Comparison of ENCODE assay signal across 12 cellular contexts in the genomic region with DNA sequence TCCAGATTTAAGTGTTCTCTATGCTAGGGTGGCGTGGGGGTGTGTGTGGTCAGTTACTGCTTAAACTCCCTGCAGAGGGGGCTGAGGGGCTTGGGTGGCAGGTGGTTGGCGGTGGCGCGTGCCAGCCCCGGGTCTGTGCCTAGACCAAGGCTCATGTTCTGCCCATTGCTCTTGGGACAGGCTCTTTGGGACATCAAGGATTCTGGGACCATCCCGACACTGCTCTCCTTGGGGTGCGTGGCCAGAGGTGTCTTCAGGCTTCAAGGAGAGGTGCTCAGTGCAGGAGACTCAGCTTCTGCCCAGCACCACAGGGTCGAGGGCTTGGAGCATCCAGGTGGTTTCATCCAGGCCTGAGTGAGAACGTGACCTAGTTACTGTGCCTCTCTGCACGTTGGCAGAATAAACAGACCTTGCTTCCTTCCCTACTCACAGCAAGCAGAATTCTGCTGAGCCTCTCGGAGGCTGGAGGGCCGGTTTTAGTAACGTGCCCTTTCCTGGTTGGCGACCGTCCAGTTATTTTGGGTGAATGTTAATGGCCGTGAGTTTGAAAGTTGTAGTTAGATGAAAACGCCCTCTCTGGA. TPM values are rescaled to one million over a fixed set of nuclear protein-coding genes. Genes with fewer than 3 reads are reported as not detected.
DNase-seq lines count a peak whose midpoint lies in the region; ATAC-seq and TF ChIP-seq lines count a peak whose summit lies in the region.
"Had no signal": no experiment of that assay in that cellular context is flagged by ENCODE, and none has a peak within 500 bp of the region (broad histone marks: within the 10 kb centered on the region; RNA-seq: fewer than 3 reads in every experiment).

No MANE protein-coding gene starts in this region.

- ATAC-seq in GM18909 (IDR thresholded peaks at IDR 0.05; ENCODE audit: poor library complexity, unreplicated experiment), result no peak
- no peak for ATAC-seq in GM21825 (IDR thresholded peaks at IDR 0.05; ENCODE audit: unreplicated experiment)

- H3K27ac ChIP-seq in esophagus muscularis mucosa (replicated peaks in 1 of 4), result peak overlapping the region in 3 of 4 donors; percentile 50 to 57 (median 55)
- H3K27ac ChIP-seq: esophagus squamous epithelium had no signal

- no peaks in the 10 kb centered on the region for H3K36me3 ChIP-seq in esophagus muscularis mucosa
- H3K36me3 ChIP-seq: esophagus squamous epithelium had no signal

- WGBS in esophagus muscularis mucosa, result 54% methylated on average over 15 of the region's 17 CpGs

- TF ChIP-seq EP300 in esophagus muscularis mucosa (IDR thresholded peaks at IDR 0.05), result no peak

- TF ChIP-seq CTCF in esophagus muscularis mucosa (IDR thresholded peaks at IDR 0.05), result no peak

- H3K9me3 ChIP-seq in esophagus muscularis mucosa, result no peaks in the 10 kb centered on the region
- H3K9me3 ChIP-seq: esophagus squamous epithelium had no signal

- peaks cover 18 to 37% (median 31%) of the 10 kb centered on the region in 4 donors for H3K4me1 ChIP-seq in esophagus muscularis mucosa

- no peak overlapping the region for H3K4me3 ChIP-seq in esophagus muscularis mucosa
- H3K4me3 ChIP-seq: esophagus squamous epithelium had no signal

- DNase-seq in DMS53 treated with DMSO at 0.1 percent for 48 hours (lab: John Stamatoyannopoulos, UW; ENCODE audit: unreplicated experiment) (peak; percentile 56), NCI-H510A (lab: John Stamatoyannopoulos, UW) (peak; percentile 36), esophagus muscularis mucosa (ENCODE audit: extremely low spot score) (no peak), posterior vena cava (ENCODE audit: low spot score) (peak; percentile 53), ecto neural progenitor cell (ENCODE audit: low spot score) (no peak), iPS-NIHi11 (ENCODE audit: low spot score) (no peak)
- DNase-seq: esophagus squamous epithelium, islet precursor cell, NCI-H1048, T-helper 9 cell had no signal

- H3K27me3 ChIP-seq in esophagus muscularis mucosa, result no peaks in the 10 kb centered on the region
- H3K27me3 ChIP-seq: esophagus squamous epithelium had no signal

- intact Hi-C loops in esophagus muscularis mucosa (cut with DNase I), result no loop called here
- intact Hi-C loops in posterior vena cava (cut with DNase I), result no loop called here

- no peak for TF ChIP-seq POLR2A in esophagus muscularis mucosa (IDR thresholded peaks at IDR 0.05; ENCODE audit: low read depth)

RNA-seq across cellular contexts. Expression of a gene that starts 39.9 kb away (rescaled TPM):
- total RNA-seq in esophagus muscularis mucosa (10 to 100 TPM in 2 of 4 donors, 1 to 10 TPM in 2; 8.4 to 15.4 (median 11.3) TPM), posterior vena cava (10 to 100 TPM; 12.2 to 17.8 TPM)

Comparison
In these comparisons a context has a peak if more than half of its experiments do, and no peak if none do; other contexts are left out.
1. DNase-seq: peak in DMS53 treated with DMSO at 0.1 percent for 48 hours (single experiment), NCI-H510A (single experiment) and posterior vena cava (single experiment); none in esophagus muscularis mucosa (single experiment), ecto neural progenitor cell (single experiment) and iPS-NIHi11 (single experiment).